ENCODE assay signal across 26 cellular contexts in genomic region chr12:91017043-91017442, GRCh38. TPM values are rescaled to one million over a fixed set of nuclear protein-coding genes. Genes with fewer than 3 reads are reported as not detected.
DNase-seq lines count a peak whose midpoint lies in the region; ATAC-seq and TF ChIP-seq lines count a peak whose summit lies in the region.
"Had no signal": no experiment of that assay in that cellular context is flagged by ENCODE, and none has a peak within 500 bp of the region (broad histone marks: within the 10 kb centered on the region; RNA-seq: fewer than 3 reads in every experiment).

No MANE protein-coding gene starts in this region.

- H3K9me3 Mint-ChIP-seq in T-cell = peaks cover 0 to 3% (median 0%) of the 10 kb centered on the region in 3 donors

- H3K27ac Mint-ChIP-seq in T-cell = no peak overlapping the region
- H3K27ac Mint-ChIP-seq: CD14-positive monocyte had no signal

- CTCF ChIA-PET in T-cell (lab: Charles Lee) = no interaction called here

- peaks cover 5 to 7% of the 10 kb centered on the region in 2 donors for H3K27me3 Mint-ChIP-seq in T-cell

- POLR2A ChIA-PET in T-cell (lab: Charles Lee) = no interaction called here

- H3K4me3 Mint-ChIP-seq in T-cell = no peak overlapping the region
- H3K4me3 Mint-ChIP-seq: CD14-positive monocyte had no signal

- H3K27me3 ChIP-seq in heart right ventricle = no peaks in the 10 kb centered on the region
- H3K27me3 ChIP-seq: BE2C had no signal

- no peak for TF ChIP-seq CTCF in heart right ventricle (IDR thresholded peaks at IDR 0.05)

- H3K4me3 ChIP-seq in heart right ventricle = no peak overlapping the region

- H3K36me3 ChIP-seq in heart right ventricle = no peaks in the 10 kb centered on the region
- H3K36me3 ChIP-seq: BE2C had no signal

- DNase-seq in Right ventricle myocardium inferior (ENCODE audit: missing footprints) = no peak
- no peak for DNase-seq in cardiac septum (ENCODE audit: low spot score)
- no peak for DNase-seq in heart right ventricle
- no peak for DNase-seq in sciatic nerve (ENCODE audit: low spot score)
- DNase-seq in T-cell = no peak
- DNase-seq in LoVo (ENCODE audit: low spot score) = no peak
- DNase-seq: BE2C, Calu3, DMS79 treated with DMSO at 0.1 percent for 48 hours, GF-D8, IMR-90, NCI-H1048, NCI-H1417, NCI-H1694, NCI-H2029 treated with DMSO at 0.1 percent for 48 hours, NCI-H2227 treated with DMSO at 0.1 percent for 48 hours, NCI-H526 treated with DMSO at 0.1 percent for 48 hours, SIG-M5 had no signal

- 66 to 72% methylated on average over 1 of the region's 1 CpG for WGBS in heart right ventricle, 2 donors

- ATAC-seq in Right ventricle myocardium inferior (peak; percentile 92), heart right ventricle (peak in 6 of 8 donors; percentile 58 to 88 (median 64)), sciatic nerve (peak; percentile 96), T-cell (replicated peaks in 1 of 4) (no peak), GM19463 (IDR thresholded peaks at IDR 0.05; ENCODE audit: unreplicated experiment) (no peak)
- no peak for ATAC-seq in activated CD4-positive, CD25-positive, alpha-beta regulatory T cell treated with anti-CD3 and anti-CD28 coated beads, Interleukin-2, amount 50 U/mL, for 24 hours
- ATAC-seq: HCT116 had no signal

- H3K27ac ChIP-seq in heart right ventricle = peak overlapping the region in 4 of 10 donors; percentile 2 to 63 (median 12)
- H3K27ac ChIP-seq: KMS-11, RWPE1 had no signal

- H3K36me3 Mint-ChIP-seq in T-cell = no peaks in the 10 kb centered on the region
- H3K36me3 Mint-ChIP-seq: CD14-positive monocyte had no signal

- H3K9me3 ChIP-seq in heart right ventricle = peaks cover 0 to 15% (median 0%) of the 10 kb centered on the region in 11 donors
- H3K9me3 ChIP-seq: BE2C had no signal

- intact Hi-C loops in Right ventricle myocardium inferior (cut with DNase I) = no loop called here
- intact Hi-C loops in cardiac septum (cut with DNase I) = no loop called here
- intact Hi-C loops in heart right ventricle (cut with DNase I) = no loop called here
- intact Hi-C loops in sciatic nerve (cut with DNase I) = no loop called here

- no peaks in the 10 kb centered on the region for H3K4me1 ChIP-seq in heart right ventricle
- H3K4me1 ChIP-seq: BE2C had no signal

- H3K4me1 Mint-ChIP-seq in T-cell = no peaks in the 10 kb centered on the region
- H3K4me1 Mint-ChIP-seq: CD14-positive monocyte had no signal

RNA-seq across cellular contexts. Expression of gene EPYC, which starts 12.3 kb away (rescaled TPM):
- not detected for total RNA-seq in Right ventricle myocardium inferior
- total RNA-seq in cardiac septum = not detected
- total RNA-seq in heart right ventricle = not detected
- polyA plus RNA-seq in heart right ventricle = not detected
- total RNA-seq in sciatic nerve = not detected
- total RNA-seq in T-cell = not detected
- total RNA-seq: Calu3, H1, IMR-90, NCI-H460 had no signal
- polyA plus RNA-seq: CD14-positive monocyte, H1, IMR-90 had no signal

RNA-seq across cellular contexts. Expression of gene KERA, which starts 40.8 kb away (rescaled TPM):
- total RNA-seq in Right ventricle myocardium inferior (not detected), cardiac septum (0.19 TPM), heart right ventricle (under 1 TPM in 1 of 10 donors, not detected in 9; 0.14 TPM), sciatic nerve (0.18 TPM), T-cell (not detected)
- polyA plus RNA-seq in heart right ventricle = not detected
- total RNA-seq: Calu3, H1, IMR-90, NCI-H460 had no signal
- polyA plus RNA-seq: CD14-positive monocyte, H1, IMR-90 had no signal

Comparison
In these comparisons a context has a peak if more than half of its experiments do, and no peak if none do; other contexts are left out.
1. ATAC-seq: peak in Right ventricle myocardium inferior (single experiment), heart right ventricle (6 of 8) and sciatic nerve (single experiment); none in T-cell (0 of 4), activated CD4-positive, CD25-positive, alpha-beta regulatory T cell treated with anti-CD3 and anti-CD28 coated beads, Interleukin-2, amount 50 U/mL, for 24 hours (0 of 2) and GM19463 (single experiment).